In genomic region chr12:111367661-111368221, GRCh38 we compare ENCODE assay signal across 9 cellular contexts. TPM values are rescaled to one million over a fixed set of nuclear protein-coding genes. Genes with fewer than 3 reads are reported as not detected.
A peak's percentile ranks its signal among the peaks of the same experiment; 100 is the strongest.
DNase-seq lines count a peak whose midpoint lies in the region; ATAC-seq and TF ChIP-seq lines count a peak whose summit lies in the region.
"Had no signal": no experiment of that assay in that cellular context is flagged by ENCODE, and none has a peak within 500 bp of the region (broad histone marks: within the 10 kb centered on the region; RNA-seq: fewer than 3 reads in every experiment).

No MANE protein-coding gene starts in this region.

- peaks cover 10 to 18% of the 10 kb centered on the region in 2 experiments for H3K36me3 ChIP-seq in trophoblast cell (ENCODE audit: control insufficient read depth in 1 of 2, insufficient read depth in 2 of 2, low read length in 2 of 2)

- intact Hi-C loops in Calu3 (cut with micrococcal nuclease; ENCODE audit: unreplicated experiment) = no loop called here

- H3K23ac ChIP-seq in trophoblast cell (ENCODE audit: low read length) = no peak overlapping the region

- H2AK5ac ChIP-seq in trophoblast cell (ENCODE audit: low read length) = no peak overlapping the region

- ATAC-seq in T-cell (replicated peaks in 1 of 4) (no peak), HG03097 (IDR thresholded peaks at IDR 0.05; ENCODE audit: low FRiP score, unreplicated experiment) (no peak), HG03571 (IDR thresholded peaks at IDR 0.05; ENCODE audit: unreplicated experiment) (no peak), HG02840 (IDR thresholded peaks at IDR 0.05; ENCODE audit: low FRiP score, unreplicated experiment) (no peak)

- H3K4me3 ChIP-seq in foreskin fibroblast (ENCODE audit: low read depth in 1 of 2, low read length in 2 of 2) = peak overlapping the region; percentile 90 to 91
- no peak overlapping the region for H3K4me3 ChIP-seq in trophoblast cell (ENCODE audit: low read depth, low read length)

- CTCF ChIA-PET in Calu3 (lab: Charles Lee) = interaction anchor here (0.6 to 1.9 kb wide), 4 partner anchors 30 to 432 kb away, joined by 3 to 7 read pairs (median 3); no protein-coding TSS in a partner anchor
- CTCF ChIA-PET in T-cell (lab: Charles Lee) = interaction anchor here (0.6 kb wide), 2 partner anchors 36 to 430 kb away, joined by 3 to 16 read pairs; no protein-coding TSS in a partner anchor

- H3K79me2 ChIP-seq in trophoblast cell (ENCODE audit: control insufficient read depth, insufficient read depth, low read length, poor library complexity) = peaks cover 10% of the 10 kb centered on the region

- H2AFZ ChIP-seq in trophoblast cell (ENCODE audit: insufficient read depth, low read length, poor library complexity) = no peak overlapping the region

- no peak overlapping the region for H3K9ac ChIP-seq in trophoblast cell (ENCODE audit: low read length)

- H3K4me2 ChIP-seq in trophoblast cell (ENCODE audit: low read length) = peak overlapping the region; percentile 96

- H3K36me3 Mint-ChIP-seq in Calu3 (ENCODE audit: insufficient read depth, unreplicated experiment) (peaks cover 40% of the 10 kb centered on the region), T-cell (peaks cover 6% of the 10 kb centered on the region)

- DNase-seq in Calu3 (peak; percentile 67), T-cell (no peak), foreskin fibroblast (peak in 1 of 2 donors; percentile 46), trophoblast cell (peak in 1 of 2 donors; percentile 7)
- DNase-seq in activated CD8-positive, alpha-beta memory T cell treated with anti-CD3 and anti-CD28 coated beads, Interleukin-2, amount 50 U/mL, for 48 hours = no peak
- DNase-seq: activated CD4-positive, alpha-beta T cell treated with anti-CD3 and anti-CD28 coated beads for 1 hour had no signal

- TF ChIP-seq CTCF in Calu3 (IDR thresholded peaks at IDR 0.05; ENCODE audit: unreplicated experiment) = no peak
- no peak for TF ChIP-seq CTCF in foreskin fibroblast (IDR thresholded peaks at IDR 0.05; ENCODE audit: low read depth, low read length)

- H2BK120ac ChIP-seq in trophoblast cell (ENCODE audit: insufficient read depth, low read length, poor library complexity) = no peak overlapping the region

- peaks cover 12% of the 10 kb centered on the region for H3K79me1 ChIP-seq in trophoblast cell (ENCODE audit: low read length)

- no peaks in the 10 kb centered on the region for H3K27me3 ChIP-seq in trophoblast cell (ENCODE audit: insufficient read depth, low read length)

- POLR2A ChIA-PET in T-cell (lab: Charles Lee) = interaction anchor here in 1 of 2 donors (0.7 kb wide), 1 partner anchor 38 kb away, joined by 3 read pairs; the partner anchor contains the start of gene SH2B3

- no peaks in the 10 kb centered on the region for H3K27me3 Mint-ChIP-seq in Calu3 (ENCODE audit: unreplicated experiment)
- H3K27me3 Mint-ChIP-seq in T-cell = no peaks in the 10 kb centered on the region

- WGBS in trophoblast cell (ENCODE audit: extremely low coverage, insufficient coverage, insufficient read length) = no CpG with 5 or more reads among the region's 7 CpGs

- H3K14ac ChIP-seq in trophoblast cell (ENCODE audit: low read length) = no peak overlapping the region

- no peak overlapping the region for H2BK12ac ChIP-seq in trophoblast cell (ENCODE audit: low read length)

- H3K4me1 Mint-ChIP-seq in Calu3 (ENCODE audit: low read depth, unreplicated experiment) (peaks cover 31% of the 10 kb centered on the region), T-cell (peaks cover 24 to 28% (median 27%) of the 10 kb centered on the region in 3 donors)

- peaks cover 24 to 27% of the 10 kb centered on the region in 2 experiments for H3K4me1 ChIP-seq in trophoblast cell (ENCODE audit: control insufficient read depth in 1 of 2, insufficient read depth in 2 of 2, low read length in 2 of 2)

- H3K27ac Mint-ChIP-seq in Calu3 (ENCODE audit: unreplicated experiment) (no peak overlapping the region), T-cell (peak overlapping the region in 1 of 2 donors; percentile 39)

- no peak overlapping the region for H4K12ac ChIP-seq in trophoblast cell (ENCODE audit: low read depth, low read length)

- H3K18ac ChIP-seq in trophoblast cell (ENCODE audit: low read length) = no peak overlapping the region

- H2BK5ac ChIP-seq in trophoblast cell (ENCODE audit: low read depth, low read length, poor library complexity) = no peak overlapping the region

- no peak overlapping the region for H3K4ac ChIP-seq in trophoblast cell (ENCODE audit: low read depth, low read length)

- no TSS peak for BruUV-seq in Calu3 (replicated peaks; lab: Mats Ljungman, UMichigan)

- no peak overlapping the region for H3K27ac ChIP-seq in trophoblast cell (ENCODE audit: low read depth, low read length)

- H3K4me3 Mint-ChIP-seq in Calu3 (ENCODE audit: low read depth, unreplicated experiment) (peak overlapping the region; percentile 83), T-cell (peak overlapping the region; percentile 77 to 83 (median 81))

- H3K9me3 Mint-ChIP-seq in Calu3 (ENCODE audit: low read depth, unreplicated experiment) (no peaks in the 10 kb centered on the region), T-cell (no peaks in the 10 kb centered on the region)

- H4K91ac ChIP-seq in trophoblast cell (ENCODE audit: low read depth, low read length) = no peak overlapping the region

- H4K8ac ChIP-seq in trophoblast cell (ENCODE audit: low read depth, low read length) = no peak overlapping the region

- H3K9me3 ChIP-seq in trophoblast cell (ENCODE audit: insufficient read depth, low read depth, low read length) = peaks cover 1% of the 10 kb centered on the region

RNA-seq across cellular contexts. Expression of gene PHETA1, which starts 1.2 kb away (rescaled TPM):
- total RNA-seq in Calu3 (2022) (20.7 and 28.5 TPM in 2 replicates), T-cell (1 to 10 TPM; 1.4 to 6.2 (median 5.4) TPM)
- 7.2 and 7.5 TPM in 2 replicates for polyA plus RNA-seq in trophoblast cell (2013)

RNA-seq across cellular contexts. Expression of gene SH2B3, which starts 38.0 kb away (rescaled TPM):
- 14.3 and 17.3 TPM in 2 replicates for total RNA-seq in Calu3 (2022)
- total RNA-seq in T-cell = 10 to 100 TPM; 24.6 to 38.8 (median 28.8) TPM
- polyA plus RNA-seq in trophoblast cell (2013) = 5.1 and 5.4 TPM in 2 replicates
